8 cellular contexts compared by ENCODE assay signal in genomic region chr22:38871360-38872171, GRCh38. TPM values are rescaled to one million over a fixed set of nuclear protein-coding genes. Genes with fewer than 3 reads are reported as not detected.
DNase-seq lines count a peak whose midpoint lies in the region; TF ChIP-seq lines count a peak whose summit lies in the region.

No MANE protein-coding gene starts in this region.

- H3K9me3 ChIP-seq in DOHH2 (ENCODE audit: control insufficient read depth, insufficient read depth, low read length), result no peaks in the 10 kb centered on the region
- H3K9me3 ChIP-seq in SU-DHL-6 (ENCODE audit: insufficient read depth, low read length), result no peaks in the 10 kb centered on the region
- no peaks in the 10 kb centered on the region for H3K9me3 ChIP-seq in stomach

- H3K27ac ChIP-seq in DOHH2 (ENCODE audit: low read depth, low read length) (peak overlapping the region; percentile 67), SU-DHL-6 (ENCODE audit: low read depth, low read length) (peak overlapping the region; percentile 87), stomach (peak overlapping the region; percentile 89 to 96 (median 92))

- H2AFZ ChIP-seq in SU-DHL-6 (ENCODE audit: low read depth, low read length, severe bottlenecking), result peak overlapping the region; percentile 67

- intact Hi-C loops in lower leg skin (cut with DNase I; ENCODE audit: low total_unique reads) (loop anchor here (5.0 kb wide), 1 partner anchor 446 kb away; the partner anchor contains the start of gene RPL3), stomach (cut with DNase I; ENCODE audit: low total_unique reads) (no loop called here)

- H3K79me2 ChIP-seq in DOHH2 (ENCODE audit: control insufficient read depth, low read length), result peaks cover 43% of the 10 kb centered on the region
- peaks cover 18% of the 10 kb centered on the region; the same call in 1 of the 2 replicates for H3K79me2 ChIP-seq in SU-DHL-6 (ENCODE audit: insufficient read depth, low read length)

- no peak for DNase-seq in HFFc6
- no peak for DNase-seq in choroid plexus epithelial cell (ENCODE audit: low read depth)
- peak in 1 of 2 donors; percentile 89 for DNase-seq in lower leg skin (ENCODE audit: low spot score in 2 of 2)
- DNase-seq in stomach, result peak; percentile 25
- no peak for DNase-seq in NCI-H146 treated with DMSO at 0.1 percent for 48 hours (lab: John Stamatoyannopoulos, UW; ENCODE audit: unreplicated experiment)
- no peak for DNase-seq in HuH-7.5 (ENCODE audit: low spot score)

- H3K27me3 ChIP-seq in DOHH2 (ENCODE audit: control insufficient read depth, low read length) (peaks cover 33% of the 10 kb centered on the region), SU-DHL-6 (ENCODE audit: low read length) (no peaks in the 10 kb centered on the region), stomach (no peaks in the 10 kb centered on the region)

- H3K4me1 Mint-ChIP-seq in HFFc6 (ENCODE audit: low read depth), result peaks cover 35% of the 10 kb centered on the region

- H3K36me3 ChIP-seq in DOHH2 (ENCODE audit: control insufficient read depth, low read length) (peaks cover 41% of the 10 kb centered on the region), SU-DHL-6 (ENCODE audit: low read length) (no peaks in the 10 kb centered on the region), stomach (peaks cover 11 to 30% (median 28%) of the 10 kb centered on the region in 4 donors)

- H3F3A ChIP-seq in DOHH2 (ENCODE audit: control insufficient read depth, insufficient read depth), result peaks cover 7% of the 10 kb centered on the region
- 0 out of 2 replicates have a peak, but pooled peaks cover 3% of the 10 kb centered on the region for H3F3A ChIP-seq in SU-DHL-6 (ENCODE audit: insufficient read depth)

- no peaks in the 10 kb centered on the region; the same call in 1 of the 2 replicates for H3K36me3 Mint-ChIP-seq in HFFc6 (ENCODE audit: low read depth)

- H3K4me2 ChIP-seq in DOHH2 (ENCODE audit: low read length) (peak overlapping the region; percentile 89), SU-DHL-6 (ENCODE audit: low read depth, low read length, poor library complexity, severe bottlenecking) (peak overlapping the region; percentile 93)

- H3K4me3 Mint-ChIP-seq in HFFc6, result peak overlapping the region; percentile 93

- H4K20me1 ChIP-seq in DOHH2 (ENCODE audit: control insufficient read depth, insufficient read depth, low read depth, low read length) (peaks cover 18% of the 10 kb centered on the region), SU-DHL-6 (ENCODE audit: low read depth, low read length) (no peaks in the 10 kb centered on the region)

- TF ChIP-seq POLR2A in lower leg skin (IDR thresholded peaks at IDR 0.05), result no peak
- TF ChIP-seq POLR2A in stomach (IDR thresholded peaks at IDR 0.05), result no peak

- H3K9me2 ChIP-seq in DOHH2 (replicated peaks; ENCODE audit: control insufficient read depth, low read length) (no peaks in the 10 kb centered on the region), SU-DHL-6 (replicated peaks; ENCODE audit: insufficient read depth, low read length) (no peaks in the 10 kb centered on the region)

- H3K4me1 ChIP-seq in DOHH2 (ENCODE audit: control insufficient read depth, low read length), result peaks cover 45% of the 10 kb centered on the region
- H3K4me1 ChIP-seq in stomach, result peaks cover 36 to 65% (median 48%) of the 10 kb centered on the region in 4 donors

- no peaks in the 10 kb centered on the region for H3K9me3 Mint-ChIP-seq in HFFc6

- H3K27me3 Mint-ChIP-seq in HFFc6 (ENCODE audit: insufficient read depth), result peaks cover 25% of the 10 kb centered on the region

- peak overlapping the region; percentile 94 for H3K9ac ChIP-seq in SU-DHL-6 (ENCODE audit: low read length)

- 1 to 2% methylated on average over 38 to 52 of the region's 77 CpGs for WGBS in lower leg skin, 2 donors
- 1 to 2% (median 1%) methylated on average over 42 to 77 of the region's 77 CpGs for WGBS in stomach, 5 donors

- TF ChIP-seq CTCF in DOHH2 (IDR thresholded peaks at IDR 0.05; ENCODE audit: low read depth, low read length, poor library complexity, severe bottlenecking), result no peak
- no peak for TF ChIP-seq CTCF in HFFc6 (IDR thresholded peaks at IDR 0.05)
- TF ChIP-seq CTCF in SU-DHL-6 (IDR thresholded peaks at IDR 0.05; ENCODE audit: insufficient read depth, low read length, poor library complexity, severe bottlenecking), result no peak
- TF ChIP-seq CTCF in choroid plexus epithelial cell (conservative IDR thresholded peaks at IDR 0.05; ENCODE audit: low read depth, low read length), result no peak
- TF ChIP-seq CTCF in lower leg skin (IDR thresholded peaks at IDR 0.05), result no peak
- TF ChIP-seq CTCF in stomach (IDR thresholded peaks at IDR 0.05), result no peak

- peak overlapping the region; percentile 84 for H3K4me3 ChIP-seq in DOHH2 (ENCODE audit: low read length)
- H3K4me3 ChIP-seq in SU-DHL-6 (ENCODE audit: insufficient read depth, low read length, poor library complexity, severe bottlenecking), result peak overlapping the region; percentile 98
- peak overlapping the region; percentile 78 for H3K4me3 ChIP-seq in choroid plexus epithelial cell (ENCODE audit: low read depth, low read length)
- H3K4me3 ChIP-seq in lower leg skin (ENCODE audit: low read depth, poor library complexity, severe bottlenecking), result peak overlapping the region; percentile 43
- H3K4me3 ChIP-seq in stomach, result peak overlapping the region; percentile 58 to 88 (median 82)

- H3K27ac Mint-ChIP-seq in HFFc6, result peak overlapping the region; percentile 68

- TF ChIP-seq EP300 in stomach (IDR thresholded peaks at IDR 0.05), result no peak

RNA-seq across cellular contexts. Expression of gene CBX6, which starts 0.5 kb away (rescaled TPM):
- total RNA-seq in HFFc6 (2021; fragmentation: NEBNext Ultra II Directional; extraction: Animal tissue kit (Norgen Biotek cat#: 25700)), result 10 to 100 TPM; 72.0 to 91.5 (median 75.3) TPM
- total RNA-seq in lower leg skin, result 10 to 100 TPM in 2 of 4 donors, 1 to 10 TPM in 2; 5.1 to 20.0 (median 13.9) TPM
- total RNA-seq in stomach, result 10 to 100 TPM; 15.4 to 46.0 (median 32.9) TPM
- 10 to 100 TPM in 2 of 3 donors, 1 to 10 TPM in 1; 8.9 to 20.3 (median 14.6) TPM for polyA plus RNA-seq in stomach

RNA-seq across cellular contexts. Expression of gene NPTXR, which starts 27.7 kb away (rescaled TPM):
- total RNA-seq in HFFc6 (2021; fragmentation: NEBNext Ultra II Directional; extraction: Animal tissue kit (Norgen Biotek cat#: 25700)), result 1 to 10 TPM; 1.4 to 5.4 (median 1.6) TPM
- total RNA-seq in lower leg skin, result 1 to 10 TPM in 2 of 4 donors, under 1 TPM in 2; 0.34 to 4.6 (median 1.7) TPM
- total RNA-seq in stomach, result 10 to 100 TPM in 2 of 5 donors, 1 to 10 TPM in 3; 1.2 to 19.6 (median 4.1) TPM
- polyA plus RNA-seq in stomach, result 1 to 10 TPM in 2 of 3 donors, under 1 TPM in 1; 0.46 to 2.4 (median 2.2) TPM

Comparison
In these comparisons a context has a peak if more than half of its experiments do, and no peak if none do; other contexts are left out.
1. H3K4me3 ChIP-seq: peak in every context shown above with its lines; median percentile 98 in SU-DHL-6; 84 in DOHH2; 82 in stomach; 78 in choroid plexus epithelial cell; 43 in lower leg skin.